Comparison of ENCODE assay signal across 1 cellular context in the genomic region with DNA sequence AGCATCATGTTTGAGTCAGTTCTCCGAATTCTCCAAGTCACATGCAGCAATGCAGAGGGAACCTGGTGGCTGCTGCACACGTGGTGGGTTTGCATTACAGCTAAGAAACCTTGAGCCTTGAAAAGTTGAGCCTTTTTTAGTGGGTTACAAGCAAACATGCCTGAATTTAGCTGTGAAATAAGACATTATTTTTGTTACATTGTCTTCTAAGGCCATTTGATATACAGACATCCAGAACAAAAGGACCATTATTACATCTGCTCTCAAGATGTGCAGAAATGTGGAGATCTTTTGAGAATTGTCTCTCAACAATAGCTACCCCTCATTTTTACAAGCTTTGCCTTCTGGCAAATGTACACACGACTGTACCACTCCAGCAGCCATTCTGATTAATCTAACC.
TF ChIP-seq lines count a peak whose summit lies in the region.

No MANE protein-coding gene starts in this region.

TF ChIP-seq in GM23338, 12 proteins besides CTCF, POLR2A, EP300 and RAD21 (continued from another document):
- TF ChIP-seq, protein P1, sequence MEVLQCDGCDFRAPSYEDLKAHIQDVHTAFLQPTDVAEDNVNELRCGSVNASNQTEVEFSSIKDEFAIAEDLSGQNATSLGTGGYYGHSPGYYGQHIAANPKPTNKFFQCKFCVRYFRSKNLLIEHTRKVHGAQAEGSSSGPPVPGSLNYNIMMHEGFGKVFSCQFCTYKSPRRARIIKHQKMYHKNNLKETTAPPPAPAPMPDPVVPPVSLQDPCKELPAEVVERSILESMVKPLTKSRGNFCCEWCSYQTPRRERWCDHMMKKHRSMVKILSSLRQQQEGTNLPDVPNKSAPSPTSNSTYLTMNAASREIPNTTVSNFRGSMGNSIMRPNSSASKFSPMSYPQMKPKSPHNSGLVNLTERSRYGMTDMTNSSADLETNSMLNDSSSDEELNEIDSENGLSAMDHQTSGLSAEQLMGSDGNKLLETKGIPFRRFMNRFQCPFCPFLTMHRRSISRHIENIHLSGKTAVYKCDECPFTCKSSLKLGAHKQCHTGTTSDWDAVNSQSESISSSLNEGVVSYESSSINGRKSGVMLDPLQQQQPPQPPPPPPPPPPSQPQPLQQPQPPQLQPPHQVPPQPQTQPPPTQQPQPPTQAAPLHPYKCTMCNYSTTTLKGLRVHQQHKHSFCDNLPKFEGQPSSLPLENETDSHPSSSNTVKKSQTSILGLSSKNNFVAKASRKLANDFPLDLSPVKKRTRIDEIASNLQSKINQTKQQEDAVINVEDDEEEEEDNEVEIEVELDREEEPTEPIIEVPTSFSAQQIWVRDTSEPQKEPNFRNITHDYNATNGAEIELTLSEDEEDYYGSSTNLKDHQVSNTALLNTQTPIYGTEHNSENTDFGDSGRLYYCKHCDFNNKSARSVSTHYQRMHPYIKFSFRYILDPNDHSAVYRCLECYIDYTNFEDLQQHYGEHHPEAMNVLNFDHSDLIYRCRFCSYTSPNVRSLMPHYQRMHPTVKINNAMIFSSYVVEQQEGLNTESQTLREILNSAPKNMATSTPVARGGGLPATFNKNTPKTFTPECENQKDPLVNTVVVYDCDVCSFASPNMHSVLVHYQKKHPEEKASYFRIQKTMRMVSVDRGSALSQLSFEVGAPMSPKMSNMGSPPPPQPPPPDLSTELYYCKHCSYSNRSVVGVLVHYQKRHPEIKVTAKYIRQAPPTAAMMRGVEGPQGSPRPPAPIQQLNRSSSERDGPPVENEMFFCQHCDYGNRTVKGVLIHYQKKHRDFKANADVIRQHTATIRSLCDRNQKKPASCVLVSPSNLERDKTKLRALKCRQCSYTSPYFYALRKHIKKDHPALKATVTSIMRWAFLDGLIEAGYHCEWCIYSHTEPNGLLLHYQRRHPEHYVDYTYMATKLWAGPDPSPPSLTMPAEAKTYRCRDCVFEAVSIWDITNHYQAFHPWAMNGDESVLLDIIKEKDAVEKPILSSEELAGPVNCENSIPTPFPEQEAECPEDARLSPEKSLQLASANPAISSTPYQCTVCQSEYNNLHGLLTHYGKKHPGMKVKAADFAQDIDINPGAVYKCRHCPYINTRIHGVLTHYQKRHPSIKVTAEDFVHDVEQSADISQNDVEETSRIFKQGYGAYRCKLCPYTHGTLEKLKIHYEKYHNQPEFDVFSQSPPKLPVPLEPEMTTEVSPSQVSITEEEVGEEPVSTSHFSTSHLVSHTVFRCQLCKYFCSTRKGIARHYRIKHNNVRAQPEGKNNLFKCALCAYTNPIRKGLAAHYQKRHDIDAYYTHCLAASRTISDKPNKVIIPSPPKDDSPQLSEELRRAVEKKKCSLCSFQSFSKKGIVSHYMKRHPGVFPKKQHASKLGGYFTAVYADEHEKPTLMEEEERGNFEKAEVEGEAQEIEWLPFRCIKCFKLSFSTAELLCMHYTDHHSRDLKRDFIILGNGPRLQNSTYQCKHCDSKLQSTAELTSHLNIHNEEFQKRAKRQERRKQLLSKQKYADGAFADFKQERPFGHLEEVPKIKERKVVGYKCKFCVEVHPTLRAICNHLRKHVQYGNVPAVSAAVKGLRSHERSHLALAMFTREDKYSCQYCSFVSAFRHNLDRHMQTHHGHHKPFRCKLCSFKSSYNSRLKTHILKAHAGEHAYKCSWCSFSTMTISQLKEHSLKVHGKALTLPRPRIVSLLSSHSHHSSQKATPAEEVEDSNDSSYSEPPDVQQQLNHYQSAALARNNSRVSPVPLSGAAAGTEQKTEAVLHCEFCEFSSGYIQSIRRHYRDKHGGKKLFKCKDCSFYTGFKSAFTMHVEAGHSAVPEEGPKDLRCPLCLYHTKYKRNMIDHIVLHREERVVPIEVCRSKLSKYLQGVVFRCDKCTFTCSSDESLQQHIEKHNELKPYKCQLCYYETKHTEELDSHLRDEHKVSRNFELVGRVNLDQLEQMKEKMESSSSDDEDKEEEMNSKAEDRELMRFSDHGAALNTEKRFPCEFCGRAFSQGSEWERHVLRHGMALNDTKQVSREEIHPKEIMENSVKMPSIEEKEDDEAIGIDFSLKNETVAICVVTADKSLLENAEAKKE (CRISPR knock-in tag; IDR thresholded peaks at IDR 0.05): no peak
- no peak for TF ChIP-seq ZNF331 (CRISPR knock-in tag; IDR thresholded peaks at IDR 0.05; ENCODE audit: low read depth)
- TF ChIP-seq POLR2AphosphoS5 (IDR thresholded peaks at IDR 0.05; ENCODE audit: low read depth): no peak
- TF ChIP-seq, protein P2, sequence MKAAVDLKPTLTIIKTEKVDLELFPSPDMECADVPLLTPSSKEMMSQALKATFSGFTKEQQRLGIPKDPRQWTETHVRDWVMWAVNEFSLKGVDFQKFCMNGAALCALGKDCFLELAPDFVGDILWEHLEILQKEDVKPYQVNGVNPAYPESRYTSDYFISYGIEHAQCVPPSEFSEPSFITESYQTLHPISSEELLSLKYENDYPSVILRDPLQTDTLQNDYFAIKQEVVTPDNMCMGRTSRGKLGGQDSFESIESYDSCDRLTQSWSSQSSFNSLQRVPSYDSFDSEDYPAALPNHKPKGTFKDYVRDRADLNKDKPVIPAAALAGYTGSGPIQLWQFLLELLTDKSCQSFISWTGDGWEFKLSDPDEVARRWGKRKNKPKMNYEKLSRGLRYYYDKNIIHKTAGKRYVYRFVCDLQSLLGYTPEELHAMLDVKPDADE (IDR thresholded peaks at IDR 0.05): no peak
- no peak for TF ChIP-seq NANOG (IDR thresholded peaks at IDR 0.05; ENCODE audit: borderline replicate concordance)
- TF ChIP-seq, protein P3, sequence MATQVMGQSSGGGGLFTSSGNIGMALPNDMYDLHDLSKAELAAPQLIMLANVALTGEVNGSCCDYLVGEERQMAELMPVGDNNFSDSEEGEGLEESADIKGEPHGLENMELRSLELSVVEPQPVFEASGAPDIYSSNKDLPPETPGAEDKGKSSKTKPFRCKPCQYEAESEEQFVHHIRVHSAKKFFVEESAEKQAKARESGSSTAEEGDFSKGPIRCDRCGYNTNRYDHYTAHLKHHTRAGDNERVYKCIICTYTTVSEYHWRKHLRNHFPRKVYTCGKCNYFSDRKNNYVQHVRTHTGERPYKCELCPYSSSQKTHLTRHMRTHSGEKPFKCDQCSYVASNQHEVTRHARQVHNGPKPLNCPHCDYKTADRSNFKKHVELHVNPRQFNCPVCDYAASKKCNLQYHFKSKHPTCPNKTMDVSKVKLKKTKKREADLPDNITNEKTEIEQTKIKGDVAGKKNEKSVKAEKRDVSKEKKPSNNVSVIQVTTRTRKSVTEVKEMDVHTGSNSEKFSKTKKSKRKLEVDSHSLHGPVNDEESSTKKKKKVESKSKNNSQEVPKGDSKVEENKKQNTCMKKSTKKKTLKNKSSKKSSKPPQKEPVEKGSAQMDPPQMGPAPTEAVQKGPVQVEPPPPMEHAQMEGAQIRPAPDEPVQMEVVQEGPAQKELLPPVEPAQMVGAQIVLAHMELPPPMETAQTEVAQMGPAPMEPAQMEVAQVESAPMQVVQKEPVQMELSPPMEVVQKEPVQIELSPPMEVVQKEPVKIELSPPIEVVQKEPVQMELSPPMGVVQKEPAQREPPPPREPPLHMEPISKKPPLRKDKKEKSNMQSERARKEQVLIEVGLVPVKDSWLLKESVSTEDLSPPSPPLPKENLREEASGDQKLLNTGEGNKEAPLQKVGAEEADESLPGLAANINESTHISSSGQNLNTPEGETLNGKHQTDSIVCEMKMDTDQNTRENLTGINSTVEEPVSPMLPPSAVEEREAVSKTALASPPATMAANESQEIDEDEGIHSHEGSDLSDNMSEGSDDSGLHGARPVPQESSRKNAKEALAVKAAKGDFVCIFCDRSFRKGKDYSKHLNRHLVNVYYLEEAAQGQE (IDR thresholded peaks at IDR 0.05; ENCODE audit: unreplicated experiment): no peak
- TF ChIP-seq CREB1 (CRISPR knock-in tag; IDR thresholded peaks at IDR 0.05; ENCODE audit: low read depth): no peak
- TF ChIP-seq JUNB (IDR thresholded peaks at IDR 0.05; ENCODE audit: unreplicated experiment): no peak
